ENCODE assay signal across 25 cellular contexts in the genomic region with DNA sequence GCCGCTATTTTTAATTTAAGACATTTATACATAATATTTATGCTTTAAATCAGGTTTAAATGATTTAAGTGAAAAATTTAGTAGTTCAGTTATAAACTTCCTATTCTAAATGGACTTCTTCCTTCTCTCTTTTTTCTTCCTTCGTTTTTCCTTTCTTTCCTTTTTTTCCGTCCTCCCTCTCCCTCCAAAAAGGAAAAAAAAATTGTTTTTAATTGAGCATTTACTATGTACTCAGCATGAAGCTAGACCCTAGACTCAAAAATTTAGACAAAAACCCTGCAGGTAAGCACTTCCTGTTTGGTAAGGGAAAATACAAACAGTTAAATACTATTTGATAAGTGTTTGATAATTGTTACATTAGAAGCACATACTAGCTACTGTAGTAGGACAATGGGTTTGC.
"Had no signal": no experiment of that assay in that cellular context is flagged by ENCODE, and none has a peak within 500 bp of the region (broad histone marks: within the 10 kb centered on the region; RNA-seq: fewer than 3 reads in every experiment).

No MANE protein-coding gene starts in this region.

- H3K27ac Mint-ChIP-seq: activated T-helper 17 cell treated with anti-CD3 and anti-CD28 coated beads, Interleukin-2, amount 50 U/mL, for 72 hours; immature natural killer cell; mesothelial cell of epicardium; stimulated activated naive CD8-positive, alpha-beta T cell treated with anti-CD3 and anti-CD28 coated beads, Interleukin-15, Interleukin-2, amounts not matched to agents 100 ng/mL and 50 ng/mL, for 24 hours had no signal

- DNase-seq: activated CD4-positive, alpha-beta T cell treated with anti-CD3 and anti-CD28 coated beads for 48 hours; activated CD4-positive, alpha-beta T cell treated with anti-CD3 and anti-CD28 coated beads, Interleukin-2, amount 50 U/mL, for 48 hours; activated CD8-positive, alpha-beta memory T cell treated with anti-CD3 and anti-CD28 coated beads for 24 hours; activated T-cell treated with anti-CD3 and anti-CD28 coated beads, Interleukin-2, amount 50 U/mL, for 1 hour; amygdala; central memory CD4-positive, alpha-beta T cell; foreskin fibroblast; hypothalamus; immature natural killer cell; kidney; left colon; mammary epithelial cell; naive B cell; right lobe of liver; stimulated activated CD4-positive, alpha-beta T cell treated with anti-CD3 and anti-CD28 coated beads, Interleukin-12 subunit alpha, Interleukin-12 subunit beta, amount 100 ng/mL, for 4 hours; stimulated activated CD4-positive, alpha-beta T cell treated with anti-CD3 and anti-CD28 coated beads, Interleukin-4, amount 100 ng/mL, for 1 hour; T-helper 9 cell; trophoblast cell had no signal

- H3K9me3 ChIP-seq: breast epithelium, right lobe of liver, thoracic aorta had no signal

- H3K36me3 ChIP-seq: breast epithelium, right lobe of liver, thoracic aorta had no signal

- H3K4me3 Mint-ChIP-seq: activated T-helper 17 cell treated with anti-CD3 and anti-CD28 coated beads, Interleukin-2, amount 50 U/mL, for 72 hours; immature natural killer cell; mesothelial cell of epicardium; stimulated activated naive CD8-positive, alpha-beta T cell treated with anti-CD3 and anti-CD28 coated beads, Interleukin-15, Interleukin-2, amounts not matched to agents 100 ng/mL and 50 ng/mL, for 24 hours had no signal

- H3K4me3 ChIP-seq: breast epithelium, right lobe of liver, thoracic aorta had no signal

- H3K36me3 Mint-ChIP-seq: mesothelial cell of epicardium, naive B cell had no signal

- H3K27me3 Mint-ChIP-seq: activated T-helper 17 cell treated with anti-CD3 and anti-CD28 coated beads, Interleukin-2, amount 50 U/mL, for 72 hours; naive B cell; stimulated activated naive CD8-positive, alpha-beta T cell treated with anti-CD3 and anti-CD28 coated beads, Interleukin-15, Interleukin-2, amounts not matched to agents 100 ng/mL and 50 ng/mL, for 24 hours had no signal

- H3K9me3 Mint-ChIP-seq: activated T-helper 17 cell treated with anti-CD3 and anti-CD28 coated beads, Interleukin-2, amount 50 U/mL, for 72 hours; immature natural killer cell; mesothelial cell of epicardium; naive B cell; stimulated activated naive CD8-positive, alpha-beta T cell treated with anti-CD3 and anti-CD28 coated beads, Interleukin-15, Interleukin-2, amounts not matched to agents 100 ng/mL and 50 ng/mL, for 24 hours had no signal

- ATAC-seq: activated CD4-positive, CD25-positive, alpha-beta regulatory T cell treated with anti-CD3 and anti-CD28 coated beads, Interleukin-2, amount 50 U/mL, for 24 hours; activated T-helper 17 cell treated with anti-CD3 and anti-CD28 coated beads, Interleukin-2, amount 50 U/mL, for 72 hours; left colon; right lobe of liver had no signal

- H3K27me3 ChIP-seq: breast epithelium, right lobe of liver had no signal

- H3K27ac ChIP-seq: breast epithelium, right lobe of liver, thoracic aorta, VCaP had no signal
